In genomic region chr5:179121667-179122111, GRCh38 we compare ENCODE assay signal across 25 cellular contexts.
"Had no signal": no experiment of that assay in that cellular context is flagged by ENCODE, and none has a peak within 500 bp of the region (broad histone marks: within the 10 kb centered on the region; RNA-seq: fewer than 3 reads in every experiment).

No MANE protein-coding gene starts in this region.

- H3K4me1 Mint-ChIP-seq: activated CD8-positive, alpha-beta memory T cell treated with anti-CD3 and anti-CD28 coated beads, Interleukin-2, amount 10 ng/mL, durations not matched to agents 7 days and 5 days; nephron progenitor cell; T-helper 17 cell had no signal

- H3K4me3 Mint-ChIP-seq: activated CD8-positive, alpha-beta memory T cell treated with anti-CD3 and anti-CD28 coated beads, Interleukin-2, amount 10 ng/mL, durations not matched to agents 7 days and 5 days; activated CD8-positive, alpha-beta T cell treated with anti-CD3 and anti-CD28 coated beads for 36 hours; activated naive CD8-positive, alpha-beta T cell; nephron progenitor cell; stimulated activated naive B cell treated with anti-CD40 and anti-IgM and Interleukin-4, amounts not matched to agents 10 μg/mL and 1 μg/mL and 100 μg/mL, for 72 hours; T-helper 17 cell; type B pancreatic cell had no signal

- H3K36me3 ChIP-seq: esophagus squamous epithelium, sigmoid colon, thoracic aorta had no signal

- H3K27me3 Mint-ChIP-seq: activated CD8-positive, alpha-beta memory T cell treated with anti-CD3 and anti-CD28 coated beads, Interleukin-2, amount 10 ng/mL, durations not matched to agents 7 days and 5 days; activated CD8-positive, alpha-beta T cell treated with anti-CD3 and anti-CD28 coated beads for 36 hours; activated naive CD8-positive, alpha-beta T cell; T-helper 17 cell; type B pancreatic cell had no signal

- H3K27ac ChIP-seq: adrenal gland, ascending aorta, brain microvascular endothelial cell, dorsolateral prefrontal cortex, esophagus squamous epithelium, gastroesophageal sphincter, sigmoid colon, SK-N-MC, thoracic aorta had no signal

- H3K4me3 ChIP-seq: adrenal gland, ascending aorta, dorsolateral prefrontal cortex, esophagus squamous epithelium, gastroesophageal sphincter, sigmoid colon, SK-N-MC, smooth muscle cell, thoracic aorta had no signal

- H3K36me3 Mint-ChIP-seq: activated CD8-positive, alpha-beta memory T cell treated with anti-CD3 and anti-CD28 coated beads, Interleukin-2, amount 10 ng/mL, durations not matched to agents 7 days and 5 days; activated naive CD8-positive, alpha-beta T cell; stimulated activated naive B cell treated with anti-CD40 and anti-IgM and Interleukin-4, amounts not matched to agents 10 μg/mL and 1 μg/mL and 100 μg/mL, for 72 hours; type B pancreatic cell had no signal

- H3K27ac Mint-ChIP-seq: activated CD8-positive, alpha-beta memory T cell treated with anti-CD3 and anti-CD28 coated beads, Interleukin-2, amount 10 ng/mL, durations not matched to agents 7 days and 5 days; activated CD8-positive, alpha-beta T cell treated with anti-CD3 and anti-CD28 coated beads for 36 hours; activated naive CD8-positive, alpha-beta T cell; nephron progenitor cell; stimulated activated naive B cell treated with anti-CD40 and anti-IgM and Interleukin-4, amounts not matched to agents 10 μg/mL and 1 μg/mL and 100 μg/mL, for 72 hours; T-helper 17 cell; type B pancreatic cell had no signal

- H3K4me2 ChIP-seq: smooth muscle cell had no signal

- H3K9me3 ChIP-seq: adrenal gland, sigmoid colon, thoracic aorta had no signal

- H3K4me1 ChIP-seq: adrenal gland, ascending aorta, esophagus squamous epithelium, gastroesophageal sphincter, sigmoid colon had no signal

- ATAC-seq: activated CD8-positive, alpha-beta memory T cell treated with anti-CD3 and anti-CD28 coated beads, Interleukin-2, amount 10 ng/mL, durations not matched to agents 7 days and 5 days; activated CD8-positive, alpha-beta T cell treated with anti-CD3 and anti-CD28 coated beads for 36 hours; gastroesophageal sphincter; left colon; stimulated activated naive B cell treated with anti-CD40 and anti-IgM and Interleukin-4, amounts not matched to agents 10 μg/mL and 1 μg/mL and 100 μg/mL, for 72 hours; T-helper 17 cell had no signal

- H3K9me3 Mint-ChIP-seq: activated CD8-positive, alpha-beta T cell treated with anti-CD3 and anti-CD28 coated beads for 36 hours had no signal

- H3K27me3 ChIP-seq: adrenal gland, ascending aorta, brain microvascular endothelial cell, dorsolateral prefrontal cortex, esophagus squamous epithelium, gastroesophageal sphincter, sigmoid colon had no signal

- DNase-seq: activated CD4-positive, alpha-beta T cell treated with anti-CD3 and anti-CD28 coated beads for 48 hours; activated CD8-positive, alpha-beta memory T cell treated with anti-CD3 and anti-CD28 coated beads, Interleukin-2, amount 10 ng/mL, durations not matched to agents 7 days and 5 days; activated CD8-positive, alpha-beta T cell treated with anti-CD3 and anti-CD28 coated beads for 36 hours; activated naive CD4-positive, alpha-beta T cell; brain microvascular endothelial cell; central memory CD4-positive, alpha-beta T cell; esophagus squamous epithelium; left colon; nephron progenitor cell; nucleus accumbens; sigmoid colon; stimulated activated CD4-positive, alpha-beta T cell treated with anti-CD3 and anti-CD28 coated beads, Interleukin-2, amount 100 ng/mL, for 48 hours; stimulated activated CD8-positive, alpha-beta memory T cell treated with anti-CD3 and anti-CD28 coated beads, Interleukin-4, amount 100 ng/mL, for 48 hours; stimulated activated naive B cell treated with anti-CD40 and anti-IgM and Interleukin-4, amounts not matched to agents 10 μg/mL and 1 μg/mL and 100 μg/mL, for 72 hours; SW 1271; T-helper 17 cell had no signal
